Comparison of ENCODE assay signal across 23 cellular contexts in the genomic region with DNA sequence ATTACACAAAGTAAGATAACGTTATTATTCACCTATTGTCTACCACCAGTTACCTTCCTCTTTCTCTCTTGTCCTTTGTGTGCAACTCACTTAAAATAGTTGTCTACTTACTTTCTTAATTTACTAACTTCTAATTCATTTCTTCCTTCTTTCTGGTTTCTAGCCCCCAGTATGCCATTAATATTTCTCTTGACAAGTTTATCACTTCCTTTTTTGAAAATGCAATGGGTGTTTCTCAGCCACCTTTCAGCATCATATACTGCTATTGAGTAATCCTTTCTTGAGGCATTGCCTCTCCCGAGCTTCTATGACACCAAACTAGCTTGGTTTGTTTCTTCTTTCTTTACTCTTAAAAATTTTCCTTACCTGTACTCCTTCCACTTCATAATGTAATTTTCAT.
"Had no signal": no experiment of that assay in that cellular context is flagged by ENCODE, and none has a peak within 500 bp of the region (broad histone marks: within the 10 kb centered on the region; RNA-seq: fewer than 3 reads in every experiment).

No MANE protein-coding gene starts in this region.

- H3K9me3 Mint-ChIP-seq: activated CD4-positive, alpha-beta memory T cell treated with anti-CD3 and anti-CD28 coated beads, Interleukin-2, amount 10 ng/mL, durations not matched to agents 7 days and 5 days; activated CD4-positive, alpha-beta T cell treated with anti-CD3 and anti-CD28 coated beads, Interleukin-2, amount 10 ng/mL, durations not matched to agents 24 days and 14 days; activated naive CD4-positive, alpha-beta T cell treated with anti-CD3 and anti-CD28 coated beads, Interleukin-2, amount 50 U/mL, for 24 hours; activated T-helper 1 cell treated with anti-CD3 and anti-CD28 coated beads, Interleukin-12 subunit alpha, Interleukin-12 subunit beta, Interleukin-2, Interleukin-4 antibody, amounts not matched to agents 30 ng/mL and 10 ng/mL and 1 ng/mL, durations not matched to agents 14 hours and 24 hours and 36 hours had no signal

- H3K27ac Mint-ChIP-seq: activated CD4-positive, alpha-beta memory T cell treated with anti-CD3 and anti-CD28 coated beads, Interleukin-2, amount 10 ng/mL, durations not matched to agents 7 days and 5 days; activated CD4-positive, alpha-beta T cell treated with anti-CD3 and anti-CD28 coated beads, Interleukin-2, amount 10 ng/mL, durations not matched to agents 24 days and 14 days; activated naive CD4-positive, alpha-beta T cell treated with anti-CD3 and anti-CD28 coated beads, Interleukin-2, amount 50 U/mL, for 24 hours; activated T-helper 1 cell treated with anti-CD3 and anti-CD28 coated beads, Interleukin-12 subunit alpha, Interleukin-12 subunit beta, Interleukin-2, Interleukin-4 antibody, amounts not matched to agents 30 ng/mL and 10 ng/mL and 1 ng/mL, durations not matched to agents 14 hours and 24 hours and 36 hours; brain; stimulated activated naive CD8-positive, alpha-beta T cell treated with anti-CD3 and anti-CD28 coated beads, Interleukin-15, Interleukin-2, amounts not matched to agents 100 ng/mL and 50 ng/mL, for 24 hours had no signal

- H3K4me1 Mint-ChIP-seq: activated CD4-positive, alpha-beta memory T cell treated with anti-CD3 and anti-CD28 coated beads, Interleukin-2, amount 10 ng/mL, durations not matched to agents 7 days and 5 days; activated CD4-positive, alpha-beta T cell treated with anti-CD3 and anti-CD28 coated beads, Interleukin-2, amount 10 ng/mL, durations not matched to agents 24 days and 14 days; activated naive CD4-positive, alpha-beta T cell treated with anti-CD3 and anti-CD28 coated beads, Interleukin-2, amount 50 U/mL, for 24 hours had no signal

- FAIRE-seq: keratinocyte had no signal

- H3K4me3 Mint-ChIP-seq: activated CD4-positive, alpha-beta memory T cell treated with anti-CD3 and anti-CD28 coated beads, Interleukin-2, amount 10 ng/mL, durations not matched to agents 7 days and 5 days; activated CD4-positive, alpha-beta T cell treated with anti-CD3 and anti-CD28 coated beads, Interleukin-2, amount 10 ng/mL, durations not matched to agents 24 days and 14 days; activated naive CD4-positive, alpha-beta T cell treated with anti-CD3 and anti-CD28 coated beads, Interleukin-2, amount 50 U/mL, for 24 hours; activated T-helper 1 cell treated with anti-CD3 and anti-CD28 coated beads, Interleukin-12 subunit alpha, Interleukin-12 subunit beta, Interleukin-2, Interleukin-4 antibody, amounts not matched to agents 30 ng/mL and 10 ng/mL and 1 ng/mL, durations not matched to agents 14 hours and 24 hours and 36 hours; brain; stimulated activated naive CD8-positive, alpha-beta T cell treated with anti-CD3 and anti-CD28 coated beads, Interleukin-15, Interleukin-2, amounts not matched to agents 100 ng/mL and 50 ng/mL, for 24 hours had no signal

- H3K27me3 Mint-ChIP-seq: activated CD4-positive, alpha-beta memory T cell treated with anti-CD3 and anti-CD28 coated beads, Interleukin-2, amount 10 ng/mL, durations not matched to agents 7 days and 5 days; activated CD4-positive, alpha-beta T cell treated with anti-CD3 and anti-CD28 coated beads, Interleukin-2, amount 10 ng/mL, durations not matched to agents 24 days and 14 days; activated naive CD4-positive, alpha-beta T cell treated with anti-CD3 and anti-CD28 coated beads, Interleukin-2, amount 50 U/mL, for 24 hours; stimulated activated naive CD8-positive, alpha-beta T cell treated with anti-CD3 and anti-CD28 coated beads, Interleukin-15, Interleukin-2, amounts not matched to agents 100 ng/mL and 50 ng/mL, for 24 hours had no signal

- H3K36me3 Mint-ChIP-seq: activated naive CD4-positive, alpha-beta T cell treated with anti-CD3 and anti-CD28 coated beads, Interleukin-2, amount 50 U/mL, for 24 hours; brain had no signal

- DNase-seq: activated CD4-positive, alpha-beta memory T cell treated with anti-CD3 and anti-CD28 coated beads, Interleukin-2, amount 10 ng/mL, durations not matched to agents 7 days and 5 days; activated CD4-positive, alpha-beta T cell treated with anti-CD3 and anti-CD28 coated beads, Interleukin-2, amount 10 ng/mL, durations not matched to agents 24 days and 14 days; activated gamma-delta T cell treated with Interleukin-2 at 50 U/mL for 16 hours; aorta; effector CD4-positive, alpha-beta T cell; erythroblast; foreskin fibroblast; heart right ventricle; left colon; mesenchymal stem cell; mucosa of descending colon; occipital lobe; posterior cingulate gyrus; right lobe of liver; stimulated activated CD4-positive, alpha-beta T cell treated with anti-CD3 and anti-CD28 coated beads, Interleukin-1b, Interleukin-23, amount 100 ng/mL, for 48 hours; substantia nigra; thyroid gland; upper lobe of right lung had no signal
